Comparison of ENCODE assay signal across 21 cellular contexts in the genomic region with DNA sequence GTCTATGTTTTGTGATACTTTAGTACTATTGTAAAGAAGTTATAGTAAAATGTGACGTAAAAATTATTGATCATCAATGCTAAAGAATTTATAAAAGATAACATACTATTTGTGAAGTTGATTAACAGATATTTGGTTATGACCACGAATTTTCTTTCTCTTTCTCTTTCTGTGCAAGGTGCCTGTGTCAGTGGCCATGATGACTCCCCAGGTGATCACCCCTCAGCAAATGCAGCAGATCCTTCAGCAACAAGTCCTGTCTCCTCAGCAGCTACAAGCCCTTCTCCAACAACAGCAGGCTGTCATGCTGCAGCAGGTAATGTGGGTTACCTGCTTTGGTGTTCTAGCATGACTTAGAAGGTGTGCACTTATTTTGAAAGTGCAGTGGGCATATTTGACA.
DNase-seq lines count a peak whose midpoint lies in the region; ATAC-seq, FAIRE-seq and TF ChIP-seq lines count a peak whose summit lies in the region.
"Had no signal": no experiment of that assay in that cellular context is flagged by ENCODE, and none has a peak within 500 bp of the region (broad histone marks: within the 10 kb centered on the region; RNA-seq: fewer than 3 reads in every experiment).

No MANE protein-coding gene starts in this region.

- no peak overlapping the region for H2BK15ac ChIP-seq in H9 (ENCODE audit: low read depth, low read length)

- no peak for TF ChIP-seq RAD21 in HepG2 (CRISPR knock-in tag; IDR thresholded peaks at IDR 0.05)

- H3K79me2 ChIP-seq in HepG2 (ENCODE audit: insufficient read depth, low read length) (no peaks in the 10 kb centered on the region), H9 (ENCODE audit: insufficient read depth, low read length) (no peaks in the 10 kb centered on the region), OCI-LY3 (ENCODE audit: low read length) (no peaks in the 10 kb centered on the region)

- H4K91ac ChIP-seq in H9 (ENCODE audit: insufficient read length, low read depth, low read length): no peak overlapping the region

- no peak for TF ChIP-seq POLR2A in HepG2 (IDR thresholded peaks at IDR 0.05; ENCODE audit: insufficient read depth in 1 of 2, low read depth in 2 of 2, low read length in 2 of 2)
- no peak for TF ChIP-seq POLR2A in right lobe of liver (IDR thresholded peaks at IDR 0.05)
- TF ChIP-seq POLR2A in ovary (IDR thresholded peaks at IDR 0.05): no peak

- no peak overlapping the region for H3K56ac ChIP-seq in H9 (ENCODE audit: insufficient read length, low read depth, low read length)

- H2BK120ac ChIP-seq in H9 (ENCODE audit: low read depth, low read length, poor library complexity, severe bottlenecking): no peak overlapping the region

- H3K4ac ChIP-seq in H9 (ENCODE audit: low read depth, low read length): no peak overlapping the region

- H3K27ac ChIP-seq in HepG2 (ENCODE audit: extremely low read length, insufficient read depth, low read length) (no peak overlapping the region), right lobe of liver (no peak overlapping the region), H9 (ENCODE audit: insufficient read length, low read depth, low read length) (no peak overlapping the region), OCI-LY3 (ENCODE audit: low read length) (no peak overlapping the region), ovary (no peak overlapping the region)
- H3K27ac ChIP-seq: RWPE1, SK-N-MC had no signal

- H2BK12ac ChIP-seq in H9 (ENCODE audit: insufficient read length, low read depth, low read length): peak overlapping the region; percentile 96

- H2AK5ac ChIP-seq in H9 (ENCODE audit: insufficient read length, low read length): no peak overlapping the region

- TF ChIP-seq CTCF in HepG2 (CRISPR knock-in tag; IDR thresholded peaks at IDR 0.05) (no peak), right lobe of liver (IDR thresholded peaks at IDR 0.05) (no peak), H9 (conservative IDR thresholded peaks at IDR 0.05) (no peak), OCI-LY3 (IDR thresholded peaks at IDR 0.05; ENCODE audit: low read depth, low read length) (no peak), ovary (IDR thresholded peaks at IDR 0.05) (no peak)

- 0 out of 7 replicates have a peak overlapping the region, but pooled peaks of 1 of the 3 experiments have one; percentile 1 for H3K27ac Mint-ChIP-seq in H9
- H3K27ac Mint-ChIP-seq: T-helper 17 cell had no signal

- no peaks in the 10 kb centered on the region for H3K23me2 ChIP-seq in H9 (ENCODE audit: insufficient read length, low read depth, low read length, poor library complexity, severe bottlenecking)

- H3K18ac ChIP-seq in H9 (ENCODE audit: insufficient read length, low read depth, low read length): no peak overlapping the region

- no peak overlapping the region for H2BK5ac ChIP-seq in H9 (ENCODE audit: insufficient read length, low read length)

- H3K9ac ChIP-seq in HepG2 (ENCODE audit: insufficient read depth, low read depth, low read length) (no peak overlapping the region), H9 (ENCODE audit: extremely low read depth, insufficient read length, low read length) (no peak overlapping the region), OCI-LY3 (ENCODE audit: low read length) (no peak overlapping the region)

- H4K5ac ChIP-seq in H9 (ENCODE audit: insufficient read length, low read depth, low read length): no peak overlapping the region

- no peak overlapping the region; the same call in 1 of the 2 replicates for H3K14ac ChIP-seq in H9 (ENCODE audit: insufficient read depth, low read length)

- POLR2A ChIA-PET in HepG2 (lab: Yijun Ruan, JAX): no interaction called here

- FAIRE-seq in HepG2 (lab: Jason Lieb, UNC) (no peak), HTR-8/SVneo (lab: Jason Lieb, UNC) (no peak)
- FAIRE-seq: D721Med had no signal

- peaks cover 25 to 29% of the 10 kb centered on the region in 2 experiments for H3K4me1 Mint-ChIP-seq in H9

- H3K4me3 ChIP-seq in HepG2 (replicated peaks in 1 of 3; ENCODE audit: insufficient read depth in 1 of 3, low read depth in 2 of 3, low read length in 3 of 3) (no peak overlapping the region), right lobe of liver (no peak overlapping the region), OCI-LY3 (ENCODE audit: low read length) (no peak overlapping the region), ovary (no peak overlapping the region)
- H3K4me3 ChIP-seq: HAP-1, SK-N-MC had no signal

- WGBS in HepG2 (ENCODE audit: low lambda C conversion rate): 26% methylated on average over 2 of the region's 2 CpGs
- 73% methylated on average over 2 of the region's 2 CpGs for WGBS in right lobe of liver (ENCODE audit: insufficient coverage, low coverage, low lambda C conversion rate, missing lambda C conversion rate)
- no CpG with 5 or more reads among the region's 2 CpGs for WGBS in H9 (ENCODE audit: extremely low coverage, insufficient read length, low lambda C conversion rate)
- 79 to 88% (median 87%) methylated on average over 2 of the region's 2 CpGs for WGBS in ovary, 3 donors

- no peaks in the 10 kb centered on the region for H3K27me3 Mint-ChIP-seq in H9 (ENCODE audit: low read depth)

- H2AFZ ChIP-seq in HepG2 (ENCODE audit: low read length) (no peak overlapping the region), H9 (ENCODE audit: low read length) (no peak overlapping the region), OCI-LY3 (ENCODE audit: low read depth, low read length) (no peak overlapping the region)

- H3K79me1 ChIP-seq in H9 (ENCODE audit: insufficient read depth, low read depth, low read length, poor library complexity, severe bottlenecking): no peaks in the 10 kb centered on the region

- H2BK20ac ChIP-seq in H9 (ENCODE audit: low read depth, low read length, poor library complexity, severe bottlenecking): no peak overlapping the region

- ATAC-seq in HepG2: no peak
- ATAC-seq in right lobe of liver: no peak
- ATAC-seq: T-helper 17 cell had no signal

- DNase-seq in HepG2 (ENCODE audit: low spot score): no peak
- no peak for DNase-seq in right lobe of liver
- DNase-seq in H9: no peak
- DNase-seq in HTR-8/SVneo (ENCODE audit: insufficient read length, low spot score): no peak
- DNase-seq in ovary: no peak
- no peak for DNase-seq in stimulated activated CD4-positive, alpha-beta T cell treated with anti-CD3 and anti-CD28 coated beads, Interleukin-12 subunit alpha, Interleukin-12 subunit beta, amount 100 ng/mL, for 4 hours
- DNase-seq: BE2C, DMS53, GDM1, Kasumi-1, NCI-H2029 treated with DMSO at 0.1 percent for 48 hours, NCI-H446, NCI-H526, SHP77 treated with DMSO at 0.1 percent for 48 hours, SW 1271, T-helper 17 cell had no signal

- no peak overlapping the region for H3T11ph ChIP-seq in H9 (ENCODE audit: low read length)

- CTCF ChIA-PET in HepG2 (lab: Yijun Ruan, JAX; ENCODE audit: low intra/inter-chr PET ratio, low total read pairs): no interaction called here

- intact Hi-C loops in HepG2 (cut with micrococcal nuclease; ENCODE audit: unreplicated experiment) (no loop called here), right lobe of liver (cut with DNase I) (no loop called here), ovary (cut with DNase I) (no loop called here)

- no peaks in the 10 kb centered on the region for H3K9me3 Mint-ChIP-seq in H9

- in situ Hi-C loops in HepG2 (cut with HindIII; ENCODE audit: extremely low pct_ligation_motif_present, low pct_unique_long_range_greater_than_20kb): no loop called here

- no peak overlapping the region for H3K4me3 Mint-ChIP-seq in H9
- H3K4me3 Mint-ChIP-seq: T-helper 17 cell had no signal

- H3K36me3 Mint-ChIP-seq in H9 (ENCODE audit: insufficient read depth in 1 of 3, low read depth in 3 of 3): no peaks in the 10 kb centered on the region

- H3K4me2 ChIP-seq in HepG2 (ENCODE audit: low read depth, low read length) (no peak overlapping the region), H9 (ENCODE audit: insufficient read depth, insufficient read length, low read length) (no peak overlapping the region), OCI-LY3 (ENCODE audit: low read length) (0 out of 2 replicates have a peak overlapping the region, but pooled peaks have one; percentile 15)

- H3K9me3 ChIP-seq in HepG2 (ENCODE audit: low read length): no peaks in the 10 kb centered on the region
- no peaks in the 10 kb centered on the region for H3K9me3 ChIP-seq in right lobe of liver
- H3K9me3 ChIP-seq in H9 (ENCODE audit: control insufficient read depth, low read depth, low read length): no peaks in the 10 kb centered on the region
- no peaks in the 10 kb centered on the region for H3K9me3 ChIP-seq in OCI-LY3 (ENCODE audit: insufficient read depth, low read length)
- H3K9me3 ChIP-seq in ovary: no peaks in the 10 kb centered on the region
- H3K9me3 ChIP-seq: BE2C, HAP-1 had no signal

- H4K8ac ChIP-seq in H9 (replicated peaks; ENCODE audit: insufficient read length, low read depth, low read length): no peak overlapping the region

- H3K27me3 ChIP-seq in HepG2 (ENCODE audit: control insufficient read depth in 1 of 2, insufficient read depth in 2 of 2, low read length in 2 of 2): no peaks in the 10 kb centered on the region
- no peaks in the 10 kb centered on the region for H3K27me3 ChIP-seq in right lobe of liver
- H3K27me3 ChIP-seq in H9 (ENCODE audit: insufficient read depth, low read length): no peaks in the 10 kb centered on the region
- no peaks in the 10 kb centered on the region for H3K27me3 ChIP-seq in OCI-LY3 (ENCODE audit: low read depth, low read length)
- H3K27me3 ChIP-seq in ovary: no peaks in the 10 kb centered on the region
- H3K27me3 ChIP-seq: BE2C had no signal

- H3K36me3 ChIP-seq in HepG2 (replicated peaks in 1 of 2; ENCODE audit: control insufficient read depth in 1 of 2, insufficient read depth in 2 of 2, low read length in 2 of 2) (no peaks in the 10 kb centered on the region), right lobe of liver (peaks cover 0 to 4% (median 0%) of the 10 kb centered on the region in 4 donors), OCI-LY3 (replicated peaks; ENCODE audit: low read depth, low read length) (no peaks in the 10 kb centered on the region), ovary (no peaks in the 10 kb centered on the region)
- H3K36me3 ChIP-seq: BE2C, HAP-1 had no signal

- no peaks in the 10 kb centered on the region for H4K20me1 ChIP-seq in HepG2 (ENCODE audit: insufficient read depth, low read length)
- no peaks in the 10 kb centered on the region for H4K20me1 ChIP-seq in H9 (ENCODE audit: control insufficient read depth, insufficient read depth, insufficient read length)
- H4K20me1 ChIP-seq in OCI-LY3 (ENCODE audit: insufficient read depth, low read length): no peaks in the 10 kb centered on the region

- H3K4me1 ChIP-seq in HepG2 (ENCODE audit: insufficient read depth, low read length) (no peaks in the 10 kb centered on the region), right lobe of liver (peaks cover 0 to 4% (median 0%) of the 10 kb centered on the region in 4 donors), H9 (ENCODE audit: insufficient read depth, low read length) (peaks cover 15% of the 10 kb centered on the region; the same call in 1 of the 2 replicates), OCI-LY3 (ENCODE audit: low read length) (peaks cover 42% of the 10 kb centered on the region), ovary (ENCODE audit: insufficient read depth) (no peaks in the 10 kb centered on the region)
- H3K4me1 ChIP-seq: BE2C had no signal

- no TSS peak for BruUV-seq in HepG2 (replicated peaks; lab: Mats Ljungman, UMichigan)

- TF ChIP-seq EP300 in HepG2 (IDR thresholded peaks at IDR 0.05; ENCODE audit: low read depth in 2 of 2, low read length in 2 of 2) (no peak), HepG2 (CRISPR knock-in tag; IDR thresholded peaks at IDR 0.05; ENCODE audit: borderline replicate concordance) (no peak), ovary (IDR thresholded peaks at IDR 0.05) (no peak)

- H3K23ac ChIP-seq in H9 (ENCODE audit: insufficient read length, low read depth, low read length): no peak overlapping the region
